In the genomic region with DNA sequence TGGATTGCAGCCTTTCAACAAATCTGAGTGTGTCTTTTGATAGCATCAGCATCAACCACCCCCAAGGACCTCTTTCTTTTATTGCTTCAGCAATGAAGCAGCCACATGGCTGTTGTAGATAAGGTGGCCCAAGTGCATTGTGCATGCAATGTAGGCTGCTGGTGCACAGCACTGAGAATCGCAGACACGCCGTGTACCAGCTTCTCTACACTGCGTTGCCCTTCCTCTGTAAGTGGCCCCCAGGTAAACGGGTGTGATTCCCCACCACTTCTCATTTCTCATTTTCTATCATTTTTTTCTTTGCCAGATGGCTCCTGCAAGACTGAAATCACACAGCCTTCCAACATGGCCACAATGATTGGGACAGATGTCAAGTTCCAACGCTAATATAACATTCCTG, we compare ENCODE assay signal across 15 cellular contexts.
"Had no signal": no experiment of that assay in that cellular context is flagged by ENCODE, and none has a peak within 500 bp of the region (broad histone marks: within the 10 kb centered on the region; RNA-seq: fewer than 3 reads in every experiment).

No MANE protein-coding gene starts in this region.

- H3K4me1 Mint-ChIP-seq: naive thymus-derived CD4-positive, alpha-beta T cell had no signal

- H3K36me3 ChIP-seq: gastrocnemius medialis, heart right ventricle, sigmoid colon had no signal

- DNase-seq: effector memory CD4-positive, alpha-beta T cell; gastrocnemius medialis; heart right ventricle; hypothalamus; kidney glomerular epithelial cell; mesendoderm; naive thymus-derived CD4-positive, alpha-beta T cell; nephron progenitor cell; sigmoid colon; stimulated activated CD4-positive, alpha-beta T cell treated with anti-CD3 and anti-CD28 coated beads, Interleukin-12 subunit alpha, Interleukin-12 subunit beta, amount 100 ng/mL, for 4 hours; stimulated activated naive CD4-positive, alpha-beta T cell treated with Interleukin-2 at 50 U/mL for 16 hours; trophoblast cell had no signal

- H3K9me3 Mint-ChIP-seq: naive thymus-derived CD4-positive, alpha-beta T cell; nephron progenitor cell had no signal

- H3K4me3 ChIP-seq: coronary artery, gastrocnemius medialis, heart right ventricle, sigmoid colon, skin epidermis had no signal

- H3K9me3 ChIP-seq: gastrocnemius medialis, heart right ventricle, sigmoid colon had no signal

- H3K4me3 Mint-ChIP-seq: naive thymus-derived CD4-positive, alpha-beta T cell; nephron progenitor cell had no signal

- H3K4me1 ChIP-seq: gastrocnemius medialis, sigmoid colon had no signal

- H3K27me3 ChIP-seq: gastrocnemius medialis, sigmoid colon had no signal

- H3K27me3 Mint-ChIP-seq: naive thymus-derived CD4-positive, alpha-beta T cell had no signal

- H3K27ac ChIP-seq: coronary artery, gastrocnemius medialis, heart right ventricle, sigmoid colon, skin epidermis had no signal

- H3K27ac Mint-ChIP-seq: naive thymus-derived CD4-positive, alpha-beta T cell; nephron progenitor cell had no signal

- ATAC-seq: esophagus mucosa; gastrocnemius medialis; heart right ventricle; naive thymus-derived CD4-positive, alpha-beta T cell had no signal
